ENCODE assay signal across 20 cellular contexts in genomic region chr9:28014212-28014611, GRCh38.
DNase-seq lines count a peak whose midpoint lies in the region; ATAC-seq and TF ChIP-seq lines count a peak whose summit lies in the region.
"Had no signal": no experiment of that assay in that cellular context is flagged by ENCODE, and none has a peak within 500 bp of the region (broad histone marks: within the 10 kb centered on the region; RNA-seq: fewer than 3 reads in every experiment).

No MANE protein-coding gene starts in this region.

- peaks cover 12% of the 10 kb centered on the region for H3K9me3 Mint-ChIP-seq in mesothelial cell of epicardium

- peak in 1 of 2 experiments; percentile 60; a peak in 1 of 4 replicates for TF ChIP-seq EP300 in SK-N-SH (IDR thresholded peaks at IDR 0.05; ENCODE audit: borderline replicate concordance in 1 of 2, low read depth in 1 of 2, low read length in 1 of 2)

- no peaks in the 10 kb centered on the region for H3K79me2 ChIP-seq in SK-N-SH (ENCODE audit: insufficient read depth)

- CTCF ChIA-PET in SK-N-SH (lab: Yijun Ruan, JAX) = no interaction called here

- peaks cover 4% of the 10 kb centered on the region for H3K27me3 Mint-ChIP-seq in mesothelial cell of epicardium (ENCODE audit: low read depth)
- H3K27me3 Mint-ChIP-seq: B cell had no signal

- no peak overlapping the region for H3K4me3 Mint-ChIP-seq in mesothelial cell of epicardium
- H3K4me3 Mint-ChIP-seq: B cell; CD8-positive, alpha-beta T cell had no signal

- TF ChIP-seq RAD21 in SK-N-SH (IDR thresholded peaks at IDR 0.05; ENCODE audit: low read length) = no peak

- H3K9ac ChIP-seq in SK-N-SH = no peak overlapping the region
- H3K9ac ChIP-seq: BLaER1 treated with 17β-estradiol and CSF1 and Interleukin-3, amounts not matched to agents 10 nM and 100 nM had no signal

- H3K4me2 ChIP-seq in SK-N-SH = no peak overlapping the region
- H3K4me2 ChIP-seq: BLaER1 treated with 17β-estradiol and CSF1 and Interleukin-3, amounts not matched to agents 10 nM and 100 nM had no signal

- no peak overlapping the region for H2AFZ ChIP-seq in SK-N-SH (ENCODE audit: low read depth)

- POLR2A ChIA-PET in SK-N-SH (lab: Yijun Ruan, JAX) = no interaction called here

- no peaks in the 10 kb centered on the region for H3K27me3 ChIP-seq in SK-N-SH (ENCODE audit: insufficient read depth)
- H3K27me3 ChIP-seq: BLaER1 treated with 17β-estradiol and CSF1 and Interleukin-3, amounts not matched to agents 10 nM and 100 nM had no signal

- no peak for ATAC-seq in SK-N-SH treated with all-trans-retinoic acid at 6 μM for 48 hours
- ATAC-seq: CD8-positive, alpha-beta T cell; GM12878 had no signal

- H4K20me1 ChIP-seq in SK-N-SH (ENCODE audit: insufficient read depth) = no peaks in the 10 kb centered on the region
- H4K20me1 ChIP-seq: BLaER1 treated with 17β-estradiol and CSF1 and Interleukin-3, amounts not matched to agents 10 nM and 100 nM had no signal

- no peaks in the 10 kb centered on the region for H3K36me3 Mint-ChIP-seq in mesothelial cell of epicardium
- H3K36me3 Mint-ChIP-seq: CD8-positive, alpha-beta T cell had no signal

- H3K9me2 ChIP-seq in SK-N-SH = no peaks in the 10 kb centered on the region

- DNase-seq in SK-N-SH (no peak), NCI-H1105 (lab: John Stamatoyannopoulos, UW) (peak; percentile 78), NCI-H1436 treated with DMSO at 0.1 percent for 48 hours (lab: John Stamatoyannopoulos, UW) (peak; percentile 65), mesothelial cell of epicardium (ENCODE audit: low spot score in 2 of 2, unreplicated experiment in 2 of 2) (no peak), cerebellum (ENCODE audit: low spot score) (no peak), cerebellar nuclear complex (lab: John Stamatoyannopoulos, UW) (no peak), NCI-H2029 treated with DMSO at 0.1 percent for 48 hours (lab: John Stamatoyannopoulos, UW) (no peak)
- DNase-seq: Calu3; CD8-positive, alpha-beta T cell; DMS 273 treated with DMSO at 0.1 percent for 48 hours; DMS53; DND-41; EL; IMR-90 had no signal

- H3K4me3 ChIP-seq in SK-N-SH (ENCODE audit: low read depth in 2 of 2, low read length in 1 of 2) = no peak overlapping the region
- H3K4me3 ChIP-seq: BLaER1 treated with 17β-estradiol and CSF1 and Interleukin-3, amounts not matched to agents 10 nM and 100 nM; GM12878; HAP-1 had no signal

- peaks cover 20% of the 10 kb centered on the region for H3K4me1 Mint-ChIP-seq in mesothelial cell of epicardium
- H3K4me1 Mint-ChIP-seq: B cell had no signal

- H3K4me1 ChIP-seq in SK-N-SH (ENCODE audit: control insufficient read depth in 1 of 2, insufficient read depth in 2 of 2, low read depth in 1 of 2, low read length in 1 of 2) = peaks cover 0 to 6% of the 10 kb centered on the region in 2 experiments; a peak in 2 of 4 replicates
- H3K4me1 ChIP-seq: BLaER1 treated with 17β-estradiol and CSF1 and Interleukin-3, amounts not matched to agents 10 nM and 100 nM had no signal

- no peaks in the 10 kb centered on the region for H3K36me3 ChIP-seq in SK-N-SH (replicated peaks in 1 of 2; ENCODE audit: control insufficient read depth in 1 of 2, insufficient read depth in 2 of 2, low read length in 1 of 2)
- H3K36me3 ChIP-seq: BLaER1 treated with 17β-estradiol and CSF1 and Interleukin-3, amounts not matched to agents 10 nM and 100 nM; HAP-1 had no signal

- no peaks in the 10 kb centered on the region for H3F3A ChIP-seq in SK-N-SH (replicated peaks; ENCODE audit: insufficient read depth)

- peak overlapping the region; percentile 81 for H3K27ac Mint-ChIP-seq in mesothelial cell of epicardium
- H3K27ac Mint-ChIP-seq: B cell; CD8-positive, alpha-beta T cell had no signal

- H3K9me3 ChIP-seq in SK-N-SH = no peaks in the 10 kb centered on the region
- H3K9me3 ChIP-seq: BLaER1 treated with 17β-estradiol and CSF1 and Interleukin-3, amounts not matched to agents 10 nM and 100 nM; HAP-1 had no signal

- TF ChIP-seq CTCF in SK-N-SH (IDR thresholded peaks at IDR 0.05) (no peak), mesothelial cell of epicardium (IDR thresholded peaks at IDR 0.05; ENCODE audit: unreplicated experiment) (no peak)

- H3K27ac ChIP-seq in SK-N-SH (ENCODE audit: low read depth in 2 of 2, low read length in 1 of 2) = peak overlapping the region in 1 of 2 experiments; percentile 86; a peak in 2 of 4 replicates
- H3K27ac ChIP-seq: BLaER1 treated with 17β-estradiol and CSF1 and Interleukin-3, amounts not matched to agents 10 nM and 100 nM; HL-60 had no signal

TF ChIP-seq in SK-N-SH treated with all-trans-retinoic acid at 6 μM for 48 hours, 23 proteins besides CTCF, POLR2A, EP300 and RAD21:
- TF ChIP-seq ZNF565 (CRISPR knock-in tag; conservative IDR thresholded peaks at IDR 0.05; ENCODE audit: low read depth) (no peak), CSDC2 (CRISPR knock-in tag; IDR thresholded peaks at IDR 0.05) (no peak), TOX (CRISPR knock-in tag; IDR thresholded peaks at IDR 0.05; ENCODE audit: borderline replicate concordance) (no peak), CSRNP3 (CRISPR knock-in tag; IDR thresholded peaks at IDR 0.05) (no peak), GLIS3 (CRISPR knock-in tag; IDR thresholded peaks at IDR 0.05) (no peak), POU6F1 (CRISPR knock-in tag; IDR thresholded peaks at IDR 0.05; ENCODE audit: borderline replicate concordance, low read depth) (no peak), TCF4 (CRISPR knock-in tag; IDR thresholded peaks at IDR 0.05; ENCODE audit: borderline replicate concordance) (peak; percentile 44), OSR1 (CRISPR knock-in tag; IDR thresholded peaks at IDR 0.05) (no peak), ISL1 (CRISPR knock-in tag; IDR thresholded peaks at IDR 0.05) (peak; percentile 82)

TF ChIP-seq in SK-N-SH, 30 proteins besides CTCF, POLR2A, EP300 and RAD21 (continues in another document):
- TF ChIP-seq RCOR1 (IDR thresholded peaks at IDR 0.05; ENCODE audit: low read length) = no peak
- no peak for TF ChIP-seq GABPA (IDR thresholded peaks at IDR 0.05; ENCODE audit: low read depth)
- TF ChIP-seq RFX5 (IDR thresholded peaks at IDR 0.05; ENCODE audit: low read length) = no peak
- no peak for TF ChIP-seq ZBTB33 (IDR thresholded peaks at IDR 0.05; ENCODE audit: borderline replicate concordance, low read depth)
- no peak for TF ChIP-seq GATA2 (CRISPR knock-in tag; IDR thresholded peaks at IDR 0.05)
- no peak for TF ChIP-seq REST (IDR thresholded peaks at IDR 0.05; ENCODE audit: low read depth, low read length)
- TF ChIP-seq IRF3 (IDR thresholded peaks at IDR 0.05; ENCODE audit: low read depth, low read length) = no peak
- TF ChIP-seq USF1 (IDR thresholded peaks at IDR 0.05; ENCODE audit: borderline replicate concordance, low read depth) = no peak
- no peak for TF ChIP-seq EZH2phosphoT487 (IDR thresholded peaks at IDR 0.05; ENCODE audit: borderline replicate concordance, low read depth)

Comparison
In these comparisons a context has a peak if more than half of its experiments do, and no peak if none do; other contexts are left out.
1. DNase-seq: peak in NCI-H1105 (single experiment) and NCI-H1436 treated with DMSO at 0.1 percent for 48 hours (single experiment); none in SK-N-SH (single experiment), mesothelial cell of epicardium (0 of 2), cerebellum (single experiment), cerebellar nuclear complex (0 of 2) and NCI-H2029 treated with DMSO at 0.1 percent for 48 hours (single experiment).